12 cellular contexts compared by ENCODE assay signal in the genomic region with DNA sequence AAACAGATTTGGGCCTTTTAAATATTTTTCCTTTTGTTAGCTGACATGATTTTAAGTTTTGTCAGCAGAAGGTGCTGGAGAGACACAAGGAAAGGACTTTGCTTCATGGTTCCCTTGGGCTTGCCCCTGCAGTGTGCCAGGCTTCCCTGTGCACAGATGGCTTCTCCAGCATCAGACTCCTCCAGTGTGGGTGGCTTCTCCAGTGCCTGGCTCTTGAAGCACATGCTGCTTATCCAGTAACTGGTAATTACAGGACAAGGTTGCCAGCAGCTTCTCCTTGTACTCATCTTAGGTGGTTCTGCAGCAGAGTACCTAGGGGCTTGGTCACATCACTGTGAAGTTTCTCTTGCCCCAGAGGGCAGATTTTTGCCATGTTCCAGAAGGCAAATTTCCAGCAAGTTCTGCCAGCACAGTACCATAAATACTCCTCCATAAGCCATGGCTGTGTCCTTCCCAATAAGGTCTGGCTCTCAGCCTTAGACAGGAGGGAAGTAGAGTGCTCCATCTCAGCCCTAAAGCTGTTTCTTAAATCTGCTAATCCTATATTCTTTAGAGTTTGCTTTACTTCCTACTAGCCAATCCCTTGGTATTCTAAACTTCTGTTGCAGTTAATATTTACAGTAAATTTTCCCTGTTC.
DNase-seq lines count a peak whose midpoint lies in the region; ATAC-seq, FAIRE-seq and TF ChIP-seq lines count a peak whose summit lies in the region.
"Had no signal": no experiment of that assay in that cellular context is flagged by ENCODE, and none has a peak within 500 bp of the region (broad histone marks: within the 10 kb centered on the region; RNA-seq: fewer than 3 reads in every experiment).

No MANE protein-coding gene starts in this region.

- TF ChIP-seq CTCF in pancreas (IDR thresholded peaks at IDR 0.05) (no peak), GM23338 (conservative IDR thresholded peaks at IDR 0.05; ENCODE audit: low read depth in 2 of 2) (no peak)

- no peak overlapping the region for H3K27ac Mint-ChIP-seq in GM23338

- no peaks in the 10 kb centered on the region for H3K4me1 Mint-ChIP-seq in GM23338

- H3K4me3 ChIP-seq in pancreas, result no peak overlapping the region
- H3K4me3 ChIP-seq in GM23338, result no peak overlapping the region
- H3K4me3 ChIP-seq: SJCRH30, transverse colon had no signal

- FAIRE-seq in pancreas (lab: Jason Lieb, UNC), result no peak

- no peak overlapping the region for H3K4me2 ChIP-seq in GM23338

- H3K27me3 Mint-ChIP-seq in GM23338 (ENCODE audit: insufficient read depth, low read depth, poor library complexity), result no peaks in the 10 kb centered on the region

- H3K36me3 ChIP-seq in pancreas, result peaks cover 0 to 16% (median 4%) of the 10 kb centered on the region in 3 donors
- peaks cover 15% of the 10 kb centered on the region for H3K36me3 ChIP-seq in GM23338 (ENCODE audit: insufficient read depth)

- H3K27ac ChIP-seq in pancreas (no peak overlapping the region), GM23338 (ENCODE audit: low read depth) (no peak overlapping the region)
- H3K27ac ChIP-seq: SJCRH30 had no signal

- ATAC-seq in pancreas (peak in 3 of 4 donors; percentile 27 to 58 (median 55)), GM23338 (no peak)

- no peaks in the 10 kb centered on the region for H3K9me2 ChIP-seq in GM23338 (ENCODE audit: insufficient read depth)

- H3K36me3 Mint-ChIP-seq in GM23338 (ENCODE audit: low read depth), result peaks cover 27% of the 10 kb centered on the region

- H4K20me1 ChIP-seq in GM23338 (replicated peaks; ENCODE audit: insufficient read depth), result no peaks in the 10 kb centered on the region

- H3K4me1 ChIP-seq in pancreas (no peaks in the 10 kb centered on the region), GM23338 (ENCODE audit: insufficient read depth) (no peaks in the 10 kb centered on the region)
- H3K4me1 ChIP-seq: SJCRH30 had no signal

- no peaks in the 10 kb centered on the region for H3F3A ChIP-seq in GM23338 (replicated peaks; ENCODE audit: low read depth)

- intact Hi-C loops in pancreas (cut with DNase I), result no loop called here

- peaks cover 3% of the 10 kb centered on the region; the same call in 2 of the 3 replicates for H3K9me3 Mint-ChIP-seq in GM23338

- H3K27me3 ChIP-seq in pancreas, result no peaks in the 10 kb centered on the region
- no peaks in the 10 kb centered on the region for H3K27me3 ChIP-seq in GM23338 (ENCODE audit: insufficient read depth)
- H3K27me3 ChIP-seq: SJCRH30, transverse colon had no signal

- DNase-seq in DMS 273 (lab: John Stamatoyannopoulos, UW; ENCODE audit: unreplicated experiment), result peak; percentile 91
- DNase-seq in NCI-H524 (lab: John Stamatoyannopoulos, UW), result peak; percentile 54 to 80
- DNase-seq in globus pallidus (ENCODE audit: low spot score), result peak; percentile 19
- DNase-seq in pancreas, result no peak
- DNase-seq in GM23338 (ENCODE audit: low spot score), result no peak
- no peak for DNase-seq in activated CD4-positive, CD25-positive, alpha-beta regulatory T cell treated with anti-CD3 and anti-CD28 coated beads, Interleukin-2, amount 50 U/mL, for 72 hours
- no peak for DNase-seq in activated gamma-delta T cell treated with Interleukin-2 at 50 U/mL for 16 hours
- DNase-seq in KG1 (lab: John Stamatoyannopoulos, UW), result no peak
- DNase-seq: activated T-cell treated with anti-CD3 and anti-CD28 coated beads for 4 hours, NCI-H510A, SJCRH30, transverse colon had no signal

- no peak overlapping the region for H2AFZ ChIP-seq in GM23338

- no peaks in the 10 kb centered on the region for H3K9me3 ChIP-seq in pancreas
- H3K9me3 ChIP-seq: transverse colon had no signal

- peaks cover 5% of the 10 kb centered on the region for H3K79me2 ChIP-seq in GM23338 (replicated peaks; ENCODE audit: insufficient read depth)

- H3K4me3 Mint-ChIP-seq in GM23338, result no peak overlapping the region

TF ChIP-seq in GM23338, 12 proteins besides CTCF, POLR2A, EP300 and RAD21:
- TF ChIP-seq POLR2AphosphoS5 (IDR thresholded peaks at IDR 0.05; ENCODE audit: low read depth) (no peak), ZNF462 (CRISPR knock-in tag; IDR thresholded peaks at IDR 0.05) (no peak)
- TF ChIP-seq, protein P1, sequence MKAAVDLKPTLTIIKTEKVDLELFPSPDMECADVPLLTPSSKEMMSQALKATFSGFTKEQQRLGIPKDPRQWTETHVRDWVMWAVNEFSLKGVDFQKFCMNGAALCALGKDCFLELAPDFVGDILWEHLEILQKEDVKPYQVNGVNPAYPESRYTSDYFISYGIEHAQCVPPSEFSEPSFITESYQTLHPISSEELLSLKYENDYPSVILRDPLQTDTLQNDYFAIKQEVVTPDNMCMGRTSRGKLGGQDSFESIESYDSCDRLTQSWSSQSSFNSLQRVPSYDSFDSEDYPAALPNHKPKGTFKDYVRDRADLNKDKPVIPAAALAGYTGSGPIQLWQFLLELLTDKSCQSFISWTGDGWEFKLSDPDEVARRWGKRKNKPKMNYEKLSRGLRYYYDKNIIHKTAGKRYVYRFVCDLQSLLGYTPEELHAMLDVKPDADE (IDR thresholded peaks at IDR 0.05), result no peak
TF ChIP-seq in GM23338: peak in this region for 0.

Comparison
In these comparisons a context has a peak if more than half of its experiments do, and no peak if none do; other contexts are left out.
1. DNase-seq: peak in DMS 273 (single experiment), NCI-H524 (2 of 2) and globus pallidus (single experiment); none in pancreas (0 of 6), GM23338 (single experiment), activated CD4-positive, CD25-positive, alpha-beta regulatory T cell treated with anti-CD3 and anti-CD28 coated beads, Interleukin-2, amount 50 U/mL, for 72 hours (single experiment), activated gamma-delta T cell treated with Interleukin-2 at 50 U/mL for 16 hours (single experiment) and KG1 (single experiment).